Comparison of ENCODE assay signal across 1 cellular context in the genomic region with DNA sequence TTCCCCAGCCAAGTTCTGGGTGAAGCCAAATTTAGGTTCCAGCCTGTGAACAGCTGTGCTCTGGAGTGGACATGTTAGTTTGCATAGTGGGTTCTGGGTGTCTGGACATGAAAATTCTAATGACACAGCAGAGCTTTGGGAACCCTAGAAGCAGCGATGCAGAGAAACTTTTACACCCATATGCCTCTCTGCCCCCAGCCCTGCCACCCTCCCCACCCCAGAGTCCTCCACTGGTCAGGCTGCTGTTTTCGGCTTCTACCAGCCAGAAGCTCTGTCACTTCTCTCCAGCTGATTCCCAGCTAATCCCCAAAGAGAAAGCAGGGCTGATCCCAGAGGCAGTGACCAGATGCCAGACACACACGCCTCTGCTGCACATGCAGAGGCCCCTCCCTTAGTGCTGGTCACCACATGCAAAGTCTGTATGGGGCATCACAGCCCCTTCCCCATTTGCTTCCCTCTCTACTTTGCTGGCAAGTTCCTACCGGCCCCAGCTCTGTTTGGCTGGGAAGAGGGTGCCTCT.
TF ChIP-seq lines count a peak whose summit lies in the region.

No MANE protein-coding gene starts in this region.

TF ChIP-seq in WTC11, 78 proteins besides CTCF, POLR2A, EP300 and RAD21 (continued from another document):
- TF ChIP-seq, protein P1, sequence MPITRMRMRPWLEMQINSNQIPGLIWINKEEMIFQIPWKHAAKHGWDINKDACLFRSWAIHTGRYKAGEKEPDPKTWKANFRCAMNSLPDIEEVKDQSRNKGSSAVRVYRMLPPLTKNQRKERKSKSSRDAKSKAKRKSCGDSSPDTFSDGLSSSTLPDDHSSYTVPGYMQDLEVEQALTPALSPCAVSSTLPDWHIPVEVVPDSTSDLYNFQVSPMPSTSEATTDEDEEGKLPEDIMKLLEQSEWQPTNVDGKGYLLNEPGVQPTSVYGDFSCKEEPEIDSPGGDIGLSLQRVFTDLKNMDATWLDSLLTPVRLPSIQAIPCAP (CRISPR knock-in tag; IDR thresholded peaks at IDR 0.05), result no peak
- TF ChIP-seq, protein P2, sequence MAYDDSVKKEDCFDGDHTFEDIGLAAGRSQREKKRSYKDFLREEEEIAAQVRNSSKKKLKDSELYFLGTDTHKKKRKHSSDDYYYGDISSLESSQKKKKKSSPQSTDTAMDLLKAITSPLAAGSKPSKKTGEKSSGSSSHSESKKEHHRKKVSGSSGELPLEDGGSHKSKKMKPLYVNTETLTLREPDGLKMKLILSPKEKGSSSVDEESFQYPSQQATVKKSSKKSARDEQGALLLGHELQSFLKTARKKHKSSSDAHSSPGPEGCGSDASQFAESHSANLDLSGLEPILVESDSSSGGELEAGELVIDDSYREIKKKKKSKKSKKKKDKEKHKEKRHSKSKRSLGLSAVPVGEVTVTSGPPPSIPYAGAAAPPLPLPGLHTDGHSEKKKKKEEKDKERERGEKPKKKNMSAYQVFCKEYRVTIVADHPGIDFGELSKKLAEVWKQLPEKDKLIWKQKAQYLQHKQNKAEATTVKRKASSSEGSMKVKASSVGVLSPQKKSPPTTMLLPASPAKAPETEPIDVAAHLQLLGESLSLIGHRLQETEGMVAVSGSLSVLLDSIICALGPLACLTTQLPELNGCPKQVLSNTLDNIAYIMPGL (CRISPR knock-in tag; IDR thresholded peaks at IDR 0.05), result no peak
- no peak for TF ChIP-seq ZNF121 (CRISPR knock-in tag; IDR thresholded peaks at IDR 0.05)
TF ChIP-seq in WTC11: peak in this region for 0.
